In the genomic region with DNA sequence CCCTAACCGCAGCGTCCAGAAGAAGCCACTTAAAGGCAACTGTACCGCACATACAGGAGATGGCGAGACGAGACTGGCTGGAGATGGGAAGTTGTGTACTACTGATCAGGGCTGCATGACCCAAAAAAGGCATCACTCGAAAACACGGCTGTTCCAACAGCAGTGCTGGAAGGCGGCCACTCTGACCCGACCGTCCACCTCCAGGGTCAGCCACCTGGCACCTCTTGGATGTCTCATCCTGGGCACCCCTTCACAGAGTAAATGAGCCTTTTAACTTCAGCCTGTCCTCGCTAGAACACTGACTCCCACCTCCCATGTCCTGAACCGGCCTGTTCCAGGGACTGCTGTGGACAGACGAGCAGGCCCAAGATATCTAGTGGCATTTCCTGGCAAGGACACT, we compare ENCODE assay signal across 23 cellular contexts.
"Had no signal": no experiment of that assay in that cellular context is flagged by ENCODE, and none has a peak within 500 bp of the region (broad histone marks: within the 10 kb centered on the region; RNA-seq: fewer than 3 reads in every experiment).

No MANE protein-coding gene starts in this region.

- DNase-seq: activated B cell treated with CpG ODN at 0.5 μM for 24 hours; activated CD4-positive, alpha-beta memory T cell treated with anti-CD3 and anti-CD28 coated beads for 36 hours; activated CD4-positive, alpha-beta T cell treated with anti-CD3 and anti-CD28 coated beads for 1 hour; activated CD4-positive, alpha-beta T cell treated with anti-CD3 and anti-CD28 coated beads, Interleukin-2, amount 10 ng/mL, durations not matched to agents 7 days and 5 days; activated CD8-positive, alpha-beta memory T cell treated with anti-CD3 and anti-CD28 coated beads for 24 hours; activated gamma-delta T cell treated with Interleukin-2 at 50 U/mL for 16 hours; activated naive CD4-positive, alpha-beta T cell treated with anti-CD3 and anti-CD28 coated beads, Interleukin-2, amount 50 U/mL, for 16 hours; activated T-cell treated with anti-CD3 and anti-CD28 coated beads, Interleukin-2, amount 50 U/mL, for 4 hours; NCI-H1092; NCI-H1417 treated with DMSO at 0.1 percent for 48 hours; NCI-H1694; NCI-H2029 treated with DMSO at 0.1 percent for 48 hours; NCI-H345; NCI-H510A; NCI-H526 treated with DMSO at 0.1 percent for 48 hours; NCI-H82; NK-92 treated with Interleukin-12 subunit alpha and Interleukin-12 subunit beta, amount 100 ng/mL, for 24 hours; SHP77 treated with DMSO at 0.1 percent for 48 hours; T-cell; T-helper 2 cell; T1000 had no signal

- H3K9ac ChIP-seq: KMS-11 had no signal

- ATAC-seq: activated T-cell treated with anti-CD3 and anti-CD28 coated beads, Interleukin-2, amount 50 U/mL, for 4 hours; T-cell had no signal

- H3K36me3 ChIP-seq: Peyer's patch had no signal

- H3K27ac ChIP-seq: KMS-11 had no signal

- H3K27me3 ChIP-seq: Peyer's patch had no signal

- H3K4me2 ChIP-seq: KMS-11 had no signal

- H3K9me3 ChIP-seq: Peyer's patch had no signal

- H3K4me3 ChIP-seq: Peyer's patch had no signal
